Comparison of ENCODE assay signal across 14 cellular contexts in genomic region chr11:130241697-130242096, GRCh38.
"Had no signal": no experiment of that assay in that cellular context is flagged by ENCODE, and none has a peak within 500 bp of the region (broad histone marks: within the 10 kb centered on the region; RNA-seq: fewer than 3 reads in every experiment).

No MANE protein-coding gene starts in this region.

- DNase-seq: activated B cell treated with CpG ODN at 0.5 μM for 24 hours; activated CD4-positive, alpha-beta T cell treated with anti-CD3 and anti-CD28 coated beads for 48 hours; activated naive CD4-positive, alpha-beta T cell; anterior cingulate cortex; effector CD8-positive, alpha-beta T cell; gastrocnemius medialis; heart left ventricle; left cardiac atrium; lower lobe of right lung; ovary; stimulated activated CD4-positive, alpha-beta T cell treated with anti-CD3 and anti-CD28 coated beads, Interleukin-1b, Interleukin-23, amount 100 ng/mL, for 48 hours; stomach; testis; upper lobe of right lung had no signal

- H3K36me3 ChIP-seq: ovary had no signal

- H3K4me3 ChIP-seq: gastrocnemius medialis, heart left ventricle, lower lobe of right lung, ovary, stomach, testis, upper lobe of right lung had no signal

- H3K27ac ChIP-seq: gastrocnemius medialis, heart left ventricle, lower lobe of right lung, ovary, stomach, testis, upper lobe of right lung had no signal

- H3K9me3 ChIP-seq: gastrocnemius medialis, heart left ventricle, lower lobe of right lung, ovary, stomach, testis, upper lobe of right lung had no signal

- H3K27me3 ChIP-seq: gastrocnemius medialis, heart left ventricle, ovary, stomach, testis, upper lobe of right lung had no signal

- ATAC-seq: gastrocnemius medialis, heart left ventricle, left cardiac atrium, lower lobe of right lung, upper lobe of right lung had no signal
